ENCODE assay signal across 24 cellular contexts in the genomic region with DNA sequence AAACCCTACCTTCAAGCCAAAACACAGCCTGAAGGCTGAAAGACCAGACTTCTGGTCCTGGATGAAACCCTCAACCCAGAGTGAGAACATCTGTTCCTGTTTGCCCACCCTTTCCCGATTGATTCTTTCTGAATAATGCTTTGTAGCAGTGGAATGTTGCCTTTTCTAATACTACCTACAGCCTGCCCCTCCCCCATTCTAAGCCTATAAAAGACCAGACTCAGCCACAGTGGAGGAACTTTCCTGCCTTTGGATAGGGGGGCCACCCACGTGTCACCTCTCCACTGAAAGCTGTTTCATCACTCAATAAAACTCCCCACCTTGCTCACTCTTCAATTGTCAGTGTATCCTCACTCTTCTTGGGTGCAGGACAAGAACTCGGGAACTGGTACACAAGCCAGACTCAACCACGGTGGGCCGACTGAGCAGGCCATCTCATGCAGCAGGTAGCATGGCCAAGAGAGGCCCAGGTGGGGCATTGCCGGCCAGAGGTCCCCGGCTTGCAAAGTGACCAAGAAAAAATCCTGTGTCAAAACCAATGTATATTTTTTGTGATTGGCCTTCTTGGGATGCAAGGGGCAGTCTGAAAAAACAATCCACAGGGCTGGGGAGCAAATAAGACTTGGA. TPM values are rescaled to one million over a fixed set of nuclear protein-coding genes. Genes with fewer than 3 reads are reported as not detected.
"Had no signal": no experiment of that assay in that cellular context is flagged by ENCODE, and none has a peak within 500 bp of the region (broad histone marks: within the 10 kb centered on the region; RNA-seq: fewer than 3 reads in every experiment).

No MANE protein-coding gene starts in this region.

- ATAC-seq: activated CD8-positive, alpha-beta T cell treated with anti-CD3 and anti-CD28 coated beads, Interleukin-2, amount 10 ng/mL, durations not matched to agents 7 days and 5 days; psoas muscle; right cardiac atrium; SK-N-SH treated with all-trans-retinoic acid at 6 μM for 48 hours; stimulated activated effector memory CD8-positive, alpha-beta T cell treated with anti-CD3 and anti-CD28 coated beads, Interleukin-12 subunit alpha, Interleukin-12 subunit beta, amount 100 ng/mL, for 72 hours; T-cell had no signal

- DNase-seq: activated CD4-positive, alpha-beta T cell treated with anti-CD3 and anti-CD28 coated beads for 48 hours; activated CD4-positive, CD25-positive, alpha-beta regulatory T cell; activated CD8-positive, alpha-beta T cell treated with anti-CD3 and anti-CD28 coated beads, Interleukin-2, amount 10 ng/mL, durations not matched to agents 7 days and 5 days; activated naive CD4-positive, alpha-beta T cell treated with anti-CD3 and anti-CD28 coated beads for 36 hours; aorta; brain microvascular endothelial cell; erythroblast; hypothalamus; midbrain; stimulated activated CD4-positive, alpha-beta T cell treated with anti-CD3 and anti-CD28 coated beads, Interleukin-4, amount 100 ng/mL, for 1 hour; stomach; T-cell; upper lobe of left lung had no signal

- H3K27ac ChIP-seq: brain microvascular endothelial cell, colonic mucosa, psoas muscle, testis had no signal

- H3K9me3 ChIP-seq: colonic mucosa, psoas muscle, stomach, testis, upper lobe of left lung had no signal

- H3K4me1 Mint-ChIP-seq: central memory CD8-positive, alpha-beta T cell; stimulated activated effector memory CD8-positive, alpha-beta T cell treated with anti-CD3 and anti-CD28 coated beads, Interleukin-12 subunit alpha, Interleukin-12 subunit beta, amount 100 ng/mL, for 72 hours had no signal

- H3K4me3 ChIP-seq: colonic mucosa, lung, psoas muscle, stomach, testis, upper lobe of left lung had no signal

- H3K9me3 Mint-ChIP-seq: activated naive CD4-positive, alpha-beta T cell treated with anti-CD3 and anti-CD28 coated beads for 36 hours; central memory CD8-positive, alpha-beta T cell; nephron; stimulated activated effector memory CD8-positive, alpha-beta T cell treated with anti-CD3 and anti-CD28 coated beads, Interleukin-12 subunit alpha, Interleukin-12 subunit beta, amount 100 ng/mL, for 72 hours; T-cell had no signal

- H3K36me3 ChIP-seq: brain microvascular endothelial cell, colonic mucosa, stomach, upper lobe of left lung had no signal

- H3K36me3 Mint-ChIP-seq: stimulated activated effector memory CD8-positive, alpha-beta T cell treated with anti-CD3 and anti-CD28 coated beads, Interleukin-12 subunit alpha, Interleukin-12 subunit beta, amount 100 ng/mL, for 72 hours; T-cell had no signal

- H3K4me1 ChIP-seq: colonic mucosa had no signal

- H3K27me3 ChIP-seq: brain microvascular endothelial cell, colonic mucosa, stomach, testis, upper lobe of left lung had no signal

- H3K27me3 Mint-ChIP-seq: central memory CD8-positive, alpha-beta T cell had no signal

- H3K4me3 Mint-ChIP-seq: activated CD8-positive, alpha-beta T cell treated with anti-CD3 and anti-CD28 coated beads, Interleukin-2, amount 10 ng/mL, durations not matched to agents 7 days and 5 days; activated naive CD4-positive, alpha-beta T cell treated with anti-CD3 and anti-CD28 coated beads for 36 hours; central memory CD8-positive, alpha-beta T cell; nephron; stimulated activated effector memory CD8-positive, alpha-beta T cell treated with anti-CD3 and anti-CD28 coated beads, Interleukin-12 subunit alpha, Interleukin-12 subunit beta, amount 100 ng/mL, for 72 hours; T-cell had no signal

- H3K27ac Mint-ChIP-seq: activated CD8-positive, alpha-beta T cell treated with anti-CD3 and anti-CD28 coated beads, Interleukin-2, amount 10 ng/mL, durations not matched to agents 7 days and 5 days; activated naive CD4-positive, alpha-beta T cell treated with anti-CD3 and anti-CD28 coated beads for 36 hours; stimulated activated effector memory CD8-positive, alpha-beta T cell treated with anti-CD3 and anti-CD28 coated beads, Interleukin-12 subunit alpha, Interleukin-12 subunit beta, amount 100 ng/mL, for 72 hours; T-cell had no signal

RNA-seq across cellular contexts. Expression of a gene that starts 24.5 kb away (rescaled TPM):
- total RNA-seq: activated CD8-positive, alpha-beta T cell treated with anti-CD3 and anti-CD28 coated beads, Interleukin-2, amount 10 ng/mL, durations not matched to agents 7 days and 5 days; activated naive CD4-positive, alpha-beta T cell treated with anti-CD3 and anti-CD28 coated beads for 36 hours; aorta; frontal cortex; T-cell had no signal
- polyA plus RNA-seq: keratinocyte had no signal
